Comparison of ENCODE assay signal across 10 cellular contexts in the genomic region with DNA sequence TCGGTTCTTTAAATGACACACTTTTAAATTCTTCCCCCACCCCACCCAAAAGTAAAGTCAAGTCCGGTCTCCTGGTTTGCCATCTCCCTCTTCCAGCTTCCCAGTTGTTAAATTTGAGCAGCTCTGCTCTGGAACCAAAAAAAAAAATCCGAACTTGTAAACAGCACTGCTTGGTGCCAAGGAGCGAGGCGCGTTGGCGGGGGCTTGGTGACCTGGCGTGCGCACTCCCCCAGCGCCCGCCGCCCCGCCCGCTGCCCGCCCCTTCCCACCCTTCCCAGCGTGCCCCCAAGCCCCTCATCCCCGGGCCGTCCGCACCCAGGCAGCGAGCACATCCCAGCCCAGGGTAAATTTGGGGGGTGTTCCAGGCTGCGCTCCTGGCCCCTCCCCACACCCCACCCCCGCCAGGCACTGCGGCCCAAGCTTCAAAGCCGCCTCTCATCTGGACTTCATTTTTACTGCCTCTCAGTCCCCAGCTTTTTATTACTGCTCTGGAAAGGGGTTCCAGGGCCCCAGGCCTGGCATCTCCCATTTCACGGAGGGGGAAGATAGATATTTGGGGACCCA. TPM values are rescaled to one million over a fixed set of nuclear protein-coding genes. Genes with fewer than 3 reads are reported as not detected.
DNase-seq lines count a peak whose midpoint lies in the region; ATAC-seq and TF ChIP-seq lines count a peak whose summit lies in the region.
"Had no signal": no experiment of that assay in that cellular context is flagged by ENCODE, and none has a peak within 500 bp of the region (broad histone marks: within the 10 kb centered on the region; RNA-seq: fewer than 3 reads in every experiment).

No MANE protein-coding gene starts in this region.

- H3K27ac Mint-ChIP-seq in activated CD4-positive, alpha-beta T cell treated with anti-CD3 and anti-CD28 coated beads, Interleukin-2, amount 10 ng/mL, durations not matched to agents 7 days and 5 days, result peak overlapping the region; percentile 92

- H3K4me3 ChIP-seq in brain microvascular endothelial cell (ENCODE audit: low read depth, low read length), result peak overlapping the region; percentile 85
- peak overlapping the region; percentile 82 for H3K4me3 ChIP-seq in thoracic aorta

- H3K27ac ChIP-seq in brain microvascular endothelial cell, result peak overlapping the region; percentile 71
- H3K27ac ChIP-seq in layer of hippocampus (ENCODE audit: low read depth, low read length), result peak overlapping the region; percentile 42
- peak overlapping the region; percentile 51 to 62 for H3K27ac ChIP-seq in thoracic aorta
- H3K27ac ChIP-seq: SJSA1 had no signal

- DNase-seq in activated CD4-positive, alpha-beta T cell treated with anti-CD3 and anti-CD28 coated beads, Interleukin-2, amount 10 ng/mL, durations not matched to agents 7 days and 5 days, result no peak
- DNase-seq in activated CD4-positive, alpha-beta T cell treated with anti-CD3 and anti-CD28 coated beads for 1 hour, result no peak
- DNase-seq in brain microvascular endothelial cell, result no peak
- no peak for DNase-seq in thoracic aorta (ENCODE audit: low spot score)
- DNase-seq in DMS153 (lab: John Stamatoyannopoulos, UW), result no peak
- DNase-seq in cortex of kidney (lab: John Stamatoyannopoulos, UW), result no peak
- DNase-seq: glutamatergic neuron had no signal

- peaks cover 49% of the 10 kb centered on the region for H3K36me3 Mint-ChIP-seq in activated CD4-positive, alpha-beta T cell treated with anti-CD3 and anti-CD28 coated beads, Interleukin-2, amount 10 ng/mL, durations not matched to agents 7 days and 5 days (ENCODE audit: low read depth)

- no peaks in the 10 kb centered on the region for H3K9me3 ChIP-seq in thoracic aorta
- H3K9me3 ChIP-seq: SJSA1 had no signal

- TF ChIP-seq CTCF in brain microvascular endothelial cell (IDR thresholded peaks at IDR 0.05; ENCODE audit: low read depth, low read length, missing control alignments) (no peak), thoracic aorta (IDR thresholded peaks at IDR 0.05) (no peak)

- H3K36me3 ChIP-seq in brain microvascular endothelial cell (replicated peaks), result peaks cover 12% of the 10 kb centered on the region
- H3K36me3 ChIP-seq in thoracic aorta, result peaks cover 16% of the 10 kb centered on the region

- in situ Hi-C loops in brain microvascular endothelial cell (cut with HindIII; ENCODE audit: low pct_ligation_motif_present, low sequenced_read_pairs), result no loop called here

- H3K27me3 ChIP-seq in brain microvascular endothelial cell (replicated peaks) (no peaks in the 10 kb centered on the region), layer of hippocampus (ENCODE audit: control insufficient read depth, insufficient read depth, low read length) (no peaks in the 10 kb centered on the region), thoracic aorta (replicated peaks; ENCODE audit: insufficient read depth) (no peaks in the 10 kb centered on the region)
- H3K27me3 ChIP-seq: SJSA1 had no signal

- H3K27me3 Mint-ChIP-seq in activated CD4-positive, alpha-beta T cell treated with anti-CD3 and anti-CD28 coated beads, Interleukin-2, amount 10 ng/mL, durations not matched to agents 7 days and 5 days, result no peaks in the 10 kb centered on the region

- POLR2A ChIA-PET in activated CD4-positive, alpha-beta T cell treated with anti-CD3 and anti-CD28 coated beads, Interleukin-2, amount 10 ng/mL, durations not matched to agents 7 days and 5 days (lab: Charles Lee), result no interaction called here

- H3K4me3 Mint-ChIP-seq in activated CD4-positive, alpha-beta T cell treated with anti-CD3 and anti-CD28 coated beads, Interleukin-2, amount 10 ng/mL, durations not matched to agents 7 days and 5 days, result peak overlapping the region; percentile 98

- ATAC-seq in thoracic aorta (ENCODE audit: insufficient number of reproducible peaks, low FRiP score, low read depth) (no peak), HG03378 (IDR thresholded peaks at IDR 0.05; ENCODE audit: unreplicated experiment) (no peak)

- peaks cover 30 to 57% of the 10 kb centered on the region in 2 donors for H3K4me1 ChIP-seq in thoracic aorta (ENCODE audit: control insufficient read depth in 1 of 2, low read depth in 2 of 2)

- CTCF ChIA-PET in activated CD4-positive, alpha-beta T cell treated with anti-CD3 and anti-CD28 coated beads, Interleukin-2, amount 10 ng/mL, durations not matched to agents 7 days and 5 days (lab: Charles Lee), result interaction anchor here (0.6 to 12.6 kb wide), 7 partner anchors 9 to 212 kb away, joined by 3 to 117 read pairs (median 4); partner anchors contain the start of genes ESPL1 and ITGB7

- H3K4me1 Mint-ChIP-seq in activated CD4-positive, alpha-beta T cell treated with anti-CD3 and anti-CD28 coated beads, Interleukin-2, amount 10 ng/mL, durations not matched to agents 7 days and 5 days, result peaks cover 74% of the 10 kb centered on the region

- no peaks in the 10 kb centered on the region for H3K9me3 Mint-ChIP-seq in activated CD4-positive, alpha-beta T cell treated with anti-CD3 and anti-CD28 coated beads, Interleukin-2, amount 10 ng/mL, durations not matched to agents 7 days and 5 days

RNA-seq across cellular contexts. Expression of gene ITGB7, which starts 11.6 kb away (rescaled TPM):
- total RNA-seq in activated CD4-positive, alpha-beta T cell treated with anti-CD3 and anti-CD28 coated beads, Interleukin-2, amount 10 ng/mL, durations not matched to agents 7 days and 5 days, result 100 to 1,000 TPM; 621 to 702 TPM
- total RNA-seq in thoracic aorta, result 1 to 10 TPM; 2.1 to 8.3 TPM

RNA-seq across cellular contexts. Expression of gene RARG, which starts 13.4 kb away (rescaled TPM):
- total RNA-seq in activated CD4-positive, alpha-beta T cell treated with anti-CD3 and anti-CD28 coated beads, Interleukin-2, amount 10 ng/mL, durations not matched to agents 7 days and 5 days, result 10 to 100 TPM; 58.3 to 59.7 TPM
- total RNA-seq in thoracic aorta, result 10 to 100 TPM; 25.7 to 37.5 TPM

RNA-seq across cellular contexts. Expression of gene CSAD, which starts 37.9 kb away (rescaled TPM):
- total RNA-seq in activated CD4-positive, alpha-beta T cell treated with anti-CD3 and anti-CD28 coated beads, Interleukin-2, amount 10 ng/mL, durations not matched to agents 7 days and 5 days, result 10 to 100 TPM; 33.3 to 34.7 TPM
- 10 to 100 TPM; 70.8 to 89.5 TPM for total RNA-seq in thoracic aorta

RNA-seq across cellular contexts. Expression of gene ZNF740, which starts 38.1 kb away (rescaled TPM):
- total RNA-seq in activated CD4-positive, alpha-beta T cell treated with anti-CD3 and anti-CD28 coated beads, Interleukin-2, amount 10 ng/mL, durations not matched to agents 7 days and 5 days, result 10 to 100 TPM; 38.9 to 44.1 TPM
- total RNA-seq in thoracic aorta, result 10 to 100 TPM; 22.2 to 28.4 TPM

RNA-seq across cellular contexts. Expression of gene ESPL1, which starts 49.5 kb away (rescaled TPM):
- 100 to 1,000 TPM; 107 to 125 TPM for total RNA-seq in activated CD4-positive, alpha-beta T cell treated with anti-CD3 and anti-CD28 coated beads, Interleukin-2, amount 10 ng/mL, durations not matched to agents 7 days and 5 days
- total RNA-seq in thoracic aorta, result under 1 TPM; 0.78 to 0.95 TPM

Comparison
In these comparisons a context has a peak if more than half of its experiments do, and no peak if none do; other contexts are left out.
1. RNA of gene ITGB7, which starts 11.6 kb away (total RNA-seq): 621 to 702 TPM in activated CD4-positive, alpha-beta T cell treated with anti-CD3 and anti-CD28 coated beads, Interleukin-2, amount 10 ng/mL, durations not matched to agents 7 days and 5 days; 2.1 to 8.3 TPM in thoracic aorta; every median in the first group is over 10 times any median in the second.
2. Peak in every context shown above with its lines, with median percentiles within 50 percentile points of each other: H3K27ac ChIP-seq.